ENCODE assay signal across 10 cellular contexts in the genomic region with DNA sequence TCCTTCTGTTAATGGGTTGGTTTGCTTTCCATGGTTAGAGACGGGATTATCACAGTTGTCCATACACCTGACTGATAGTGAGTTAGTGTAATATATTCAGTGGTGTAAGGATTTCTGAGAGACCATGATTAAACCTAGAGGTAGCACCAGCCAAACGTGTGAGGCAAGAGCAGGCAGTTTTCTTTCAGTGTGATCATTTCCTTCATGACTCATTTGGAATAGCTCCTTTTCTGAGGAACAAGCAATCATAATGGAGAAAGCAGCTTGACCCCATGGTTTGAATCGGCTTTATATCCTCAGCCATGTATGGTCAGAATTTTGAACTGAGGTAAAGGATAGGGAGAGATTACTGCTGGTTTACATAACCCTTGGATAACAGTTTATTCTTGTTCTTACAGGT. TPM values are rescaled to one million over a fixed set of nuclear protein-coding genes. Genes with fewer than 3 reads are reported as not detected.
DNase-seq lines count a peak whose midpoint lies in the region; ATAC-seq and TF ChIP-seq lines count a peak whose summit lies in the region.
"Had no signal": no experiment of that assay in that cellular context is flagged by ENCODE, and none has a peak within 500 bp of the region (broad histone marks: within the 10 kb centered on the region; RNA-seq: fewer than 3 reads in every experiment).

No MANE protein-coding gene starts in this region.

- H3K36me3 ChIP-seq in Loucy (ENCODE audit: insufficient read depth, low read length) (no peaks in the 10 kb centered on the region), GM23338 (ENCODE audit: insufficient read depth) (no peaks in the 10 kb centered on the region)

- no peak overlapping the region for H3K27ac ChIP-seq in GM23338 (ENCODE audit: low read depth)

- H3K9me3 ChIP-seq in Loucy (ENCODE audit: insufficient read depth, low read depth, low read length): no peaks in the 10 kb centered on the region
- no peaks in the 10 kb centered on the region for H3K9me3 ChIP-seq in mononuclear cell (ENCODE audit: low read depth, low read length)

- H3K4me3 ChIP-seq in Loucy (ENCODE audit: low read length, poor library complexity, severe bottlenecking) (no peak overlapping the region), cardiac fibroblast (replicated peaks in 1 of 2; ENCODE audit: low read depth in 2 of 2, low read length in 2 of 2) (peak overlapping the region in 1 of 2 donors; percentile 7), mononuclear cell (ENCODE audit: low read length) (peak overlapping the region; percentile 71), GM23338 (no peak overlapping the region)

- DNase-seq in AML-193 (lab: John Stamatoyannopoulos, UW) (peak; percentile 47 to 51), cardiac fibroblast (ENCODE audit: low read depth in 2 of 2) (peak; percentile 88 to 92), GM23338 (ENCODE audit: low spot score) (no peak), NCI-H128 (lab: John Stamatoyannopoulos, UW; ENCODE audit: unreplicated experiment) (no peak), NCI-H146 treated with DMSO at 0.1 percent for 48 hours (lab: John Stamatoyannopoulos, UW; ENCODE audit: unreplicated experiment) (no peak)
- no peak for DNase-seq in stimulated activated CD4-positive, alpha-beta T cell treated with anti-CD3 and anti-CD28 coated beads, Interleukin-15, amount 100 ng/mL, for 24 hours
- DNase-seq: stimulated activated CD4-positive, alpha-beta T cell treated with anti-CD3 and anti-CD28 coated beads, Interleukin-2, amount 100 ng/mL, for 24 hours had no signal

- peak overlapping the region; percentile 2 for H3K4me2 ChIP-seq in Loucy (ENCODE audit: low read depth, low read length, poor library complexity, severe bottlenecking)
- no peak overlapping the region for H3K4me2 ChIP-seq in GM23338

- H3K36me3 Mint-ChIP-seq in GM23338 (ENCODE audit: low read depth): peaks cover 3% of the 10 kb centered on the region; the same call in 1 of the 3 replicates

- H3K9ac ChIP-seq in Loucy (ENCODE audit: low read depth, low read length, poor library complexity, severe bottlenecking): no peak overlapping the region

- no peaks in the 10 kb centered on the region for H3K27me3 ChIP-seq in Loucy (ENCODE audit: insufficient read depth, low read length, poor library complexity, severe bottlenecking)
- H3K27me3 ChIP-seq in mononuclear cell (ENCODE audit: insufficient read depth, low read length): no peaks in the 10 kb centered on the region
- no peaks in the 10 kb centered on the region for H3K27me3 ChIP-seq in GM23338 (ENCODE audit: insufficient read depth)

- peaks cover 14% of the 10 kb centered on the region for H3K4me1 ChIP-seq in Loucy (ENCODE audit: insufficient read depth, low read length, poor library complexity, severe bottlenecking)
- peaks cover 37% of the 10 kb centered on the region for H3K4me1 ChIP-seq in mononuclear cell (ENCODE audit: insufficient read depth, low read length)
- H3K4me1 ChIP-seq in GM23338 (ENCODE audit: insufficient read depth): no peaks in the 10 kb centered on the region

- no peak for TF ChIP-seq CTCF in Loucy (conservative IDR thresholded peaks at IDR 0.05; ENCODE audit: low read length)
- TF ChIP-seq CTCF in cardiac fibroblast (IDR thresholded peaks at IDR 0.05; ENCODE audit: low read depth, low read length): no peak
- no peak for TF ChIP-seq CTCF in GM23338 (conservative IDR thresholded peaks at IDR 0.05; ENCODE audit: low read depth in 2 of 2)

- no peaks in the 10 kb centered on the region for H3K9me3 Mint-ChIP-seq in GM23338
- H3K9me3 Mint-ChIP-seq: T-helper 2 cell treated with Interferon-gamma antibody and Interleukin-4, amounts not matched to agents 5 μg/mL and 100 μg/mL, for 36 hours had no signal

- H3K79me2 ChIP-seq in Loucy (ENCODE audit: insufficient read depth, low read length) (peaks cover 13% of the 10 kb centered on the region; the same call in 1 of the 2 replicates), GM23338 (replicated peaks; ENCODE audit: insufficient read depth) (no peaks in the 10 kb centered on the region)

- ATAC-seq in GM23338: no peak

- H3F3A ChIP-seq in Loucy (ENCODE audit: low read depth) (no peaks in the 10 kb centered on the region), GM23338 (replicated peaks; ENCODE audit: low read depth) (no peaks in the 10 kb centered on the region)

- peaks cover 6% of the 10 kb centered on the region for H4K20me1 ChIP-seq in Loucy (ENCODE audit: insufficient read depth, low read length, poor library complexity, severe bottlenecking)
- H4K20me1 ChIP-seq in GM23338 (replicated peaks; ENCODE audit: insufficient read depth): no peaks in the 10 kb centered on the region

- peaks cover 6% of the 10 kb centered on the region for H3K27me3 Mint-ChIP-seq in GM23338 (ENCODE audit: insufficient read depth, low read depth, poor library complexity)

- no peak overlapping the region for H3K4me3 Mint-ChIP-seq in GM23338

- H3K9me2 ChIP-seq in Loucy (replicated peaks; ENCODE audit: low read depth, low read length) (no peaks in the 10 kb centered on the region), GM23338 (ENCODE audit: insufficient read depth) (no peaks in the 10 kb centered on the region)

- H3K4me1 Mint-ChIP-seq in GM23338: 0 out of 3 replicates have a peak, but pooled peaks cover 6% of the 10 kb centered on the region

- no peak overlapping the region for H3K27ac Mint-ChIP-seq in GM23338
- H3K27ac Mint-ChIP-seq: T-helper 2 cell treated with Interferon-gamma antibody and Interleukin-4, amounts not matched to agents 5 μg/mL and 100 μg/mL, for 36 hours had no signal

- H2AFZ ChIP-seq in Loucy (ENCODE audit: low read length) (no peak overlapping the region), GM23338 (no peak overlapping the region)

TF ChIP-seq in GM23338, 12 proteins besides CTCF, POLR2A, EP300 and RAD21 (continues in another document):
- TF ChIP-seq CREB1 (CRISPR knock-in tag; IDR thresholded peaks at IDR 0.05; ENCODE audit: low read depth) (no peak), JUNB (IDR thresholded peaks at IDR 0.05; ENCODE audit: unreplicated experiment) (no peak), ZNF114 (CRISPR knock-in tag; IDR thresholded peaks at IDR 0.05) (no peak)
- TF ChIP-seq, protein P1, sequence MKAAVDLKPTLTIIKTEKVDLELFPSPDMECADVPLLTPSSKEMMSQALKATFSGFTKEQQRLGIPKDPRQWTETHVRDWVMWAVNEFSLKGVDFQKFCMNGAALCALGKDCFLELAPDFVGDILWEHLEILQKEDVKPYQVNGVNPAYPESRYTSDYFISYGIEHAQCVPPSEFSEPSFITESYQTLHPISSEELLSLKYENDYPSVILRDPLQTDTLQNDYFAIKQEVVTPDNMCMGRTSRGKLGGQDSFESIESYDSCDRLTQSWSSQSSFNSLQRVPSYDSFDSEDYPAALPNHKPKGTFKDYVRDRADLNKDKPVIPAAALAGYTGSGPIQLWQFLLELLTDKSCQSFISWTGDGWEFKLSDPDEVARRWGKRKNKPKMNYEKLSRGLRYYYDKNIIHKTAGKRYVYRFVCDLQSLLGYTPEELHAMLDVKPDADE (IDR thresholded peaks at IDR 0.05): no peak

RNA-seq across cellular contexts. Expression of a gene that starts 2.9 kb away (rescaled TPM):
- total RNA-seq in mononuclear cell: 80.9 TPM
- total RNA-seq in GM23338 (2014; rRNA removed; shearing (Covaris generic)): 1.5 and 1.8 TPM in 2 replicates
- 3.6 and 3.9 TPM in 2 replicates for polyA plus RNA-seq in GM23338 (2016; fragmentation: Nextera tagmentation; extraction: Ambion mirVana)

RNA-seq across cellular contexts. Expression of a gene that starts 24.1 kb away (rescaled TPM):
- total RNA-seq in mononuclear cell: 66.4 TPM
- 54.3 and 65.2 TPM in 2 replicates for total RNA-seq in GM23338 (2014; rRNA removed; shearing (Covaris generic))
- polyA plus RNA-seq in GM23338 (2016; fragmentation: Nextera tagmentation; extraction: Ambion mirVana): 133 and 135 TPM in 2 replicates

RNA-seq across cellular contexts. Expression of a gene that starts 43.6 kb away (rescaled TPM):
- total RNA-seq in mononuclear cell: 0.84 TPM
- total RNA-seq in GM23338 (2014; rRNA removed; shearing (Covaris generic)): 0.82 and 1.4 TPM in 2 replicates
- 0.54 and 0.60 TPM in 2 replicates for polyA plus RNA-seq in GM23338 (2016; fragmentation: Nextera tagmentation; extraction: Ambion mirVana)

Comparison
In these comparisons a context has a peak if more than half of its experiments do, and no peak if none do; other contexts are left out.
1. DNase-seq: peak in AML-193 (2 of 2) and cardiac fibroblast (2 of 2); none in GM23338 (single experiment), stimulated activated CD4-positive, alpha-beta T cell treated with anti-CD3 and anti-CD28 coated beads, Interleukin-15, amount 100 ng/mL, for 24 hours (single experiment), NCI-H128 (single experiment) and NCI-H146 treated with DMSO at 0.1 percent for 48 hours (single experiment).
2. RNA of a gene that starts 2.9 kb away (total RNA-seq): 80.9 TPM in mononuclear cell (single experiment); 1.5 to 1.8 TPM in GM23338; every median in the first group is over 10 times any median in the second.